13 cellular contexts compared by ENCODE assay signal in the genomic region with DNA sequence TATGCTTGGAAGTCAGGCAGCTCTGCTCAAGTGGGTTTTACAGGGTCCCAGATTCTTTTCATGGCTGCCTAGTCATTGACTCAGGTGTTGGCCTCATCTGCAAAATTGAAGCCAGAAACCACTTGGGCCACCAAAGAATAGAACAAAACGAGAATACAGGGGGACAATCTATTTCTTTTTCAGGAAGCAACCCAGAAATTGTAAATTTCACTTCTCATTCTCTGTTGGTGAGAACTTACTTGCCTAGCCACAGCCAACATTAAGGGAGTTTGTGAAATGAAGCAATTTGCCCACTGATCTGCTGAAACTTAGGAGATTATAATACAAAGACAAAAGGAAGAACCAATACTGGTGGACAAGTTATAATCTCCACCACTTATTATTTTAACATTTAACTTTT. TPM values are rescaled to one million over a fixed set of nuclear protein-coding genes. Genes with fewer than 3 reads are reported as not detected.
DNase-seq lines count a peak whose midpoint lies in the region; ATAC-seq and TF ChIP-seq lines count a peak whose summit lies in the region.
"Had no signal": no experiment of that assay in that cellular context is flagged by ENCODE, and none has a peak within 500 bp of the region (broad histone marks: within the 10 kb centered on the region; RNA-seq: fewer than 3 reads in every experiment).

No MANE protein-coding gene starts in this region.

- H3K4me3 ChIP-seq in lower lobe of right lung, result no peak overlapping the region
- H3K4me3 ChIP-seq: BLaER1 had no signal

- no peak overlapping the region for H3K27ac ChIP-seq in lower lobe of right lung
- H3K27ac ChIP-seq: BLaER1 had no signal

- TF ChIP-seq CTCF in lower lobe of right lung (IDR thresholded peaks at IDR 0.05), result no peak
- no peak for TF ChIP-seq CTCF in WTC11 (IDR thresholded peaks at IDR 0.05)
- TF ChIP-seq CTCF in endothelial cell (IDR thresholded peaks at IDR 0.05; ENCODE audit: unreplicated experiment), result no peak

- CTCF ChIA-PET in WTC11 (lab: Charles Lee), result interaction anchor here (0.8 kb wide), 1 partner anchor 68 kb away, joined by 4 read pairs; no protein-coding TSS in a partner anchor

- H3K27me3 ChIP-seq in lower lobe of right lung (ENCODE audit: low read depth), result no peaks in the 10 kb centered on the region
- H3K27me3 ChIP-seq: BLaER1 had no signal

- intact Hi-C loops in lower lobe of right lung (cut with DNase I), result loop anchor here (10.0 kb wide), 1 partner anchor 63 kb away; no protein-coding TSS in a partner anchor

- no peaks in the 10 kb centered on the region for H3K27me3 Mint-ChIP-seq in WTC11 (ENCODE audit: low read depth)
- peaks cover 1% of the 10 kb centered on the region for H3K27me3 Mint-ChIP-seq in endothelial cell (ENCODE audit: unreplicated experiment)

- no peaks in the 10 kb centered on the region for H3K36me3 ChIP-seq in lower lobe of right lung
- H3K36me3 ChIP-seq: BLaER1 had no signal

- H3K9me3 Mint-ChIP-seq in WTC11, result no peaks in the 10 kb centered on the region
- H3K9me3 Mint-ChIP-seq in endothelial cell (ENCODE audit: unreplicated experiment), result no peaks in the 10 kb centered on the region

- H3K4me3 Mint-ChIP-seq in WTC11 (no peak overlapping the region), endothelial cell (ENCODE audit: unreplicated experiment) (no peak overlapping the region)

- ATAC-seq in GM18858 (IDR thresholded peaks at IDR 0.05; ENCODE audit: unreplicated experiment), result peak; percentile 70
- peak; percentile 67 for ATAC-seq in GM21786 (IDR thresholded peaks at IDR 0.05; ENCODE audit: unreplicated experiment)
- ATAC-seq in HG03432 (IDR thresholded peaks at IDR 0.05; ENCODE audit: unreplicated experiment), result peak; percentile 70
- peak; percentile 33 to 58 for ATAC-seq in lower lobe of right lung
- no peak for ATAC-seq in WTC11
- ATAC-seq: sciatic nerve had no signal

- H3K36me3 Mint-ChIP-seq in WTC11 (no peaks in the 10 kb centered on the region), endothelial cell (ENCODE audit: low read depth, unreplicated experiment) (no peaks in the 10 kb centered on the region)

- no peak for DNase-seq in lower lobe of right lung
- no peak for DNase-seq in WTC11 (ENCODE audit: low spot score)
- no peak for DNase-seq in endothelial cell (ENCODE audit: low spot score)
- no peak for DNase-seq in activated CD8-positive, alpha-beta memory T cell treated with anti-CD3 and anti-CD28 coated beads, Interleukin-2, amount 50 U/mL, for 4 hours
- DNase-seq in cerebellum (ENCODE audit: low spot score), result no peak
- DNase-seq: aorta, T-helper 1 cell had no signal

- POLR2A ChIA-PET in WTC11 (lab: Charles Lee), result no interaction called here

- H3K9me3 ChIP-seq in lower lobe of right lung, result no peaks in the 10 kb centered on the region
- H3K9me3 ChIP-seq: BLaER1 had no signal

- no peaks in the 10 kb centered on the region for H3K4me1 ChIP-seq in lower lobe of right lung
- H3K4me1 ChIP-seq: BLaER1 had no signal

- no peaks in the 10 kb centered on the region; the same call in 1 of the 2 replicates for H3K4me1 Mint-ChIP-seq in WTC11
- H3K4me1 Mint-ChIP-seq in endothelial cell (ENCODE audit: unreplicated experiment), result no peaks in the 10 kb centered on the region

- H3K27ac Mint-ChIP-seq in WTC11 (no peak overlapping the region), endothelial cell (ENCODE audit: unreplicated experiment) (no peak overlapping the region)

TF ChIP-seq in WTC11, 78 proteins besides CTCF, POLR2A, EP300 and RAD21:
- TF ChIP-seq IRF2 (CRISPR knock-in tag; IDR thresholded peaks at IDR 0.05; ENCODE audit: borderline replicate concordance, low read depth) (no peak), ATF1 (CRISPR knock-in tag; IDR thresholded peaks at IDR 0.05) (no peak), ELF4 (CRISPR knock-in tag; IDR thresholded peaks at IDR 0.05; ENCODE audit: low read depth) (no peak), OVOL2 (CRISPR knock-in tag; IDR thresholded peaks at IDR 0.05; ENCODE audit: borderline replicate concordance) (no peak), ZNF263 (CRISPR knock-in tag; IDR thresholded peaks at IDR 0.05; ENCODE audit: low read depth) (no peak)
- TF ChIP-seq, protein P1, sequence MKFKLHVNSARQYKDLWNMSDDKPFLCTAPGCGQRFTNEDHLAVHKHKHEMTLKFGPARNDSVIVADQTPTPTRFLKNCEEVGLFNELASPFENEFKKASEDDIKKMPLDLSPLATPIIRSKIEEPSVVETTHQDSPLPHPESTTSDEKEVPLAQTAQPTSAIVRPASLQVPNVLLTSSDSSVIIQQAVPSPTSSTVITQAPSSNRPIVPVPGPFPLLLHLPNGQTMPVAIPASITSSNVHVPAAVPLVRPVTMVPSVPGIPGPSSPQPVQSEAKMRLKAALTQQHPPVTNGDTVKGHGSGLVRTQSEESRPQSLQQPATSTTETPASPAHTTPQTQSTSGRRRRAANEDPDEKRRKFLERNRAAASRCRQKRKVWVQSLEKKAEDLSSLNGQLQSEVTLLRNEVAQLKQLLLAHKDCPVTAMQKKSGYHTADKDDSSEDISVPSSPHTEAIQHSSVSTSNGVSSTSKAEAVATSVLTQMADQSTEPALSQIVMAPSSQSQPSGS (CRISPR knock-in tag; IDR thresholded peaks at IDR 0.05; ENCODE audit: borderline replicate concordance, low read depth), result no peak

RNA-seq across cellular contexts. Expression of gene TKTL2, which starts 8.6 kb away (rescaled TPM):
- 0.18 TPM for total RNA-seq in lower lobe of right lung
- not detected in 3 replicates for total RNA-seq in WTC11 (2021)
- total RNA-seq in endothelial cell (ENCODE audit: unreplicated experiment), result not detected
- total RNA-seq in cerebellum, result 0.73 TPM
- total RNA-seq: aorta, endothelial cell of umbilical vein had no signal

RNA-seq across cellular contexts. Expression of gene TMA16, which starts 12.3 kb away (rescaled TPM):
- total RNA-seq in lower lobe of right lung, result 19.7 TPM
- total RNA-seq in WTC11 (2021), result 63.7 to 64.9 TPM (median 64.8 TPM) in 3 replicates
- 19.0 TPM for total RNA-seq in endothelial cell (ENCODE audit: unreplicated experiment)
- 17.5 TPM for total RNA-seq in cerebellum
